Comparison of ENCODE assay signal across 28 cellular contexts in the genomic region with DNA sequence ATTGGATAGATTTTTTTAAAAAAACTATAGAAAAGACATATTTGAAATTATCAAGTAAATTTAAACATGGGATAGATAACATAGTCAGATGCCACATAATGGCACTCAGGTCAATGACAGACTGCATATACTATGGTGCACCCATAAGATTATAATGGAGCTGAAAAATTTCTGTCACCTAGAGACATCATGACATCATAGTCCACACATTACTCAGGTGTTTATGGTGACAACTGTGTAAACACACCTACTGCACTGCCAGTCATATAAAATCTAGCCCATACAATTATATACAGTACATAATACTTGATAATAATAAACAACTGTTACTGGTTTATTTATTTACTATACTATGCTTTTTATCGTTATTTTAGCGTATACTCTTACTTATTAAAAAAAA.
"Had no signal": no experiment of that assay in that cellular context is flagged by ENCODE, and none has a peak within 500 bp of the region (broad histone marks: within the 10 kb centered on the region; RNA-seq: fewer than 3 reads in every experiment).

No MANE protein-coding gene starts in this region.

- ATAC-seq: activated CD8-positive, alpha-beta T cell treated with anti-CD3 and anti-CD28 coated beads for 36 hours; activated naive CD4-positive, alpha-beta T cell treated with anti-CD3 and anti-CD28 coated beads, Interleukin-2, amount 50 U/mL, for 72 hours; esophagus mucosa had no signal

- H3K9me3 Mint-ChIP-seq: activated CD8-positive, alpha-beta T cell treated with anti-CD3 and anti-CD28 coated beads for 36 hours; activated naive CD4-positive, alpha-beta T cell treated with anti-CD3 and anti-CD28 coated beads, Interleukin-2, amount 10 ng/mL, durations not matched to agents 7 days and 5 days; activated naive CD4-positive, alpha-beta T cell treated with anti-CD3 and anti-CD28 coated beads, Interleukin-2, amount 50 U/mL, for 72 hours; activated naive CD8-positive, alpha-beta T cell treated with anti-CD3 and anti-CD28 coated beads, Interleukin-2, amount 10 ng/mL, durations not matched to agents 7 days and 5 days; activated T-helper 1 cell treated with anti-CD3 and anti-CD28 coated beads, Interleukin-12 subunit alpha, Interleukin-12 subunit beta, Interleukin-2, Interleukin-4 antibody, amounts not matched to agents 30 ng/mL and 10 ng/mL and 1 ng/mL, durations not matched to agents 14 hours and 24 hours and 36 hours; activated T-helper 2 cell treated with anti-CD3 and anti-CD28 coated beads, Interferon-gamma antibody, Interleukin-2, Interleukin-4, amounts not matched to agents 10 μg/mL and 5 μg/mL and 100 μg/mL, durations not matched to agents 14 hours and 24 hours and 36 hours; brain; endodermal cell had no signal

- H3K4me3 ChIP-seq: ascending aorta, breast epithelium, cardiac muscle cell, colonic mucosa had no signal

- H3K27me3 Mint-ChIP-seq: activated CD8-positive, alpha-beta T cell treated with anti-CD3 and anti-CD28 coated beads for 36 hours; activated naive CD4-positive, alpha-beta T cell treated with anti-CD3 and anti-CD28 coated beads, Interleukin-2, amount 10 ng/mL, durations not matched to agents 7 days and 5 days; activated naive CD8-positive, alpha-beta T cell treated with anti-CD3 and anti-CD28 coated beads, Interleukin-2, amount 10 ng/mL, durations not matched to agents 7 days and 5 days; brain had no signal

- H3K27ac ChIP-seq: ascending aorta, breast epithelium, cardiac muscle cell, colonic mucosa had no signal

- H3K4me1 ChIP-seq: ascending aorta, breast epithelium, colonic mucosa had no signal

- H3K4me1 Mint-ChIP-seq: activated naive CD4-positive, alpha-beta T cell treated with anti-CD3 and anti-CD28 coated beads, Interleukin-2, amount 10 ng/mL, durations not matched to agents 7 days and 5 days; activated naive CD8-positive, alpha-beta T cell treated with anti-CD3 and anti-CD28 coated beads, Interleukin-2, amount 10 ng/mL, durations not matched to agents 7 days and 5 days; brain; endodermal cell had no signal

- DNase-seq: activated CD4-positive, alpha-beta T cell treated with anti-CD3 and anti-CD28 coated beads for 48 hours; activated CD4-positive, alpha-beta T cell treated with anti-CD3 and anti-CD28 coated beads, Interleukin-2, amount 50 U/mL, for 1 hour; activated CD4-positive, alpha-beta T cell treated with anti-CD3 and anti-CD28 coated beads, Interleukin-2, amount 50 U/mL, for 48 hours; activated CD4-positive, CD25-positive, alpha-beta regulatory T cell; activated CD4-positive, CD25-positive, alpha-beta regulatory T cell treated with anti-CD3 and anti-CD28 coated beads, Interleukin-2, amount 50 U/mL, for 72 hours; activated CD8-positive, alpha-beta memory T cell treated with anti-CD3 and anti-CD28 coated beads for 24 hours; activated CD8-positive, alpha-beta T cell treated with anti-CD3 and anti-CD28 coated beads for 36 hours; activated gamma-delta T cell; activated naive CD4-positive, alpha-beta T cell; activated naive CD4-positive, alpha-beta T cell treated with anti-CD3 and anti-CD28 coated beads, Interleukin-2, amount 10 ng/mL, durations not matched to agents 7 days and 5 days; activated naive CD8-positive, alpha-beta T cell treated with anti-CD3 and anti-CD28 coated beads, Interleukin-2, amount 10 ng/mL, durations not matched to agents 7 days and 5 days; activated T-cell treated with anti-CD3 and anti-CD28 coated beads, Interleukin-2, amount 50 U/mL, for 48 hours; central memory CD4-positive, alpha-beta T cell; cerebellar nuclear complex; colonic mucosa; effector memory CD4-positive, alpha-beta T cell; endodermal cell; foreskin fibroblast; head of caudate nucleus; T-helper 2 cell had no signal

- H3K9me3 ChIP-seq: ascending aorta, breast epithelium, colonic mucosa had no signal

- H3K36me3 ChIP-seq: colonic mucosa had no signal

- H3K27ac Mint-ChIP-seq: activated CD8-positive, alpha-beta T cell treated with anti-CD3 and anti-CD28 coated beads for 36 hours; activated naive CD4-positive, alpha-beta T cell treated with anti-CD3 and anti-CD28 coated beads, Interleukin-2, amount 10 ng/mL, durations not matched to agents 7 days and 5 days; activated naive CD4-positive, alpha-beta T cell treated with anti-CD3 and anti-CD28 coated beads, Interleukin-2, amount 50 U/mL, for 72 hours; activated naive CD8-positive, alpha-beta T cell treated with anti-CD3 and anti-CD28 coated beads, Interleukin-2, amount 10 ng/mL, durations not matched to agents 7 days and 5 days; activated T-helper 1 cell treated with anti-CD3 and anti-CD28 coated beads, Interleukin-12 subunit alpha, Interleukin-12 subunit beta, Interleukin-2, Interleukin-4 antibody, amounts not matched to agents 30 ng/mL and 10 ng/mL and 1 ng/mL, durations not matched to agents 14 hours and 24 hours and 36 hours; activated T-helper 2 cell treated with anti-CD3 and anti-CD28 coated beads, Interferon-gamma antibody, Interleukin-2, Interleukin-4, amounts not matched to agents 10 μg/mL and 5 μg/mL and 100 μg/mL, durations not matched to agents 14 hours and 24 hours and 36 hours; brain; endodermal cell had no signal

- H3K27me3 ChIP-seq: ascending aorta, breast epithelium, cardiac muscle cell, colonic mucosa had no signal

- H3K4me3 Mint-ChIP-seq: activated CD8-positive, alpha-beta T cell treated with anti-CD3 and anti-CD28 coated beads for 36 hours; activated naive CD4-positive, alpha-beta T cell treated with anti-CD3 and anti-CD28 coated beads, Interleukin-2, amount 10 ng/mL, durations not matched to agents 7 days and 5 days; activated naive CD8-positive, alpha-beta T cell treated with anti-CD3 and anti-CD28 coated beads, Interleukin-2, amount 10 ng/mL, durations not matched to agents 7 days and 5 days; activated T-helper 1 cell treated with anti-CD3 and anti-CD28 coated beads, Interleukin-12 subunit alpha, Interleukin-12 subunit beta, Interleukin-2, Interleukin-4 antibody, amounts not matched to agents 30 ng/mL and 10 ng/mL and 1 ng/mL, durations not matched to agents 14 hours and 24 hours and 36 hours; brain; endodermal cell had no signal
